ENCODE assay signal across 32 cellular contexts in genomic region chr3:81676706-81677456, GRCh38.
"Had no signal": no experiment of that assay in that cellular context is flagged by ENCODE, and none has a peak within 500 bp of the region (broad histone marks: within the 10 kb centered on the region; RNA-seq: fewer than 3 reads in every experiment).

No MANE protein-coding gene starts in this region.

- H3K9me3 Mint-ChIP-seq: activated CD4-positive, alpha-beta memory T cell treated with anti-CD3 and anti-CD28 coated beads for 36 hours; activated CD4-positive, alpha-beta T cell treated with anti-CD3 and anti-CD28 coated beads, Interleukin-2, amount 10 ng/mL, durations not matched to agents 24 days and 14 days; activated naive CD4-positive, alpha-beta T cell treated with anti-CD3 and anti-CD28 coated beads, Interleukin-2, amount 10 ng/mL, durations not matched to agents 7 days and 5 days; activated naive CD8-positive, alpha-beta T cell treated with anti-CD3 and anti-CD28 coated beads, Interleukin-2, amount 10 ng/mL, durations not matched to agents 7 days and 5 days; activated T-cell treated with anti-CD3 and anti-CD28 coated beads, Interleukin-2, amount 50 U/mL, for 24 hours; naive thymus-derived CD8-positive, alpha-beta T cell; stimulated activated memory B cell treated with anti-CD40 and anti-IgM and Interleukin-4, amounts not matched to agents 10 μg/mL and 1 μg/mL and 100 μg/mL, for 72 hours; stimulated activated naive CD8-positive, alpha-beta T cell treated with anti-CD3 and anti-CD28 coated beads, Interleukin-15, amount 100 ng/mL, for 72 hours; type B pancreatic cell had no signal

- FAIRE-seq: endothelial cell of umbilical vein, TTC549 had no signal

- H3K36me3 Mint-ChIP-seq: mesothelial cell of epicardium, type B pancreatic cell had no signal

- H3K9me3 ChIP-seq: ascending aorta, heart right ventricle, uterus had no signal

- H3K4me1 ChIP-seq: ascending aorta, heart right ventricle, uterus had no signal

- H3K27me3 ChIP-seq: ascending aorta, dorsolateral prefrontal cortex, heart right ventricle, uterus had no signal

- H3K4me3 Mint-ChIP-seq: activated CD4-positive, alpha-beta memory T cell treated with anti-CD3 and anti-CD28 coated beads for 36 hours; activated CD4-positive, alpha-beta T cell treated with anti-CD3 and anti-CD28 coated beads, Interleukin-2, amount 10 ng/mL, durations not matched to agents 24 days and 14 days; activated naive CD4-positive, alpha-beta T cell treated with anti-CD3 and anti-CD28 coated beads, Interleukin-2, amount 10 ng/mL, durations not matched to agents 7 days and 5 days; activated naive CD8-positive, alpha-beta T cell treated with anti-CD3 and anti-CD28 coated beads, Interleukin-2, amount 10 ng/mL, durations not matched to agents 7 days and 5 days; activated T-cell treated with anti-CD3 and anti-CD28 coated beads, Interleukin-2, amount 50 U/mL, for 24 hours; brain; mesothelial cell of epicardium; naive thymus-derived CD8-positive, alpha-beta T cell; stimulated activated memory B cell treated with anti-CD40 and anti-IgM and Interleukin-4, amounts not matched to agents 10 μg/mL and 1 μg/mL and 100 μg/mL, for 72 hours; stimulated activated naive CD8-positive, alpha-beta T cell treated with anti-CD3 and anti-CD28 coated beads, Interleukin-15, amount 100 ng/mL, for 72 hours; type B pancreatic cell had no signal

- H3K27ac Mint-ChIP-seq: activated CD4-positive, alpha-beta memory T cell treated with anti-CD3 and anti-CD28 coated beads for 36 hours; activated CD4-positive, alpha-beta T cell treated with anti-CD3 and anti-CD28 coated beads, Interleukin-2, amount 10 ng/mL, durations not matched to agents 24 days and 14 days; activated naive CD4-positive, alpha-beta T cell treated with anti-CD3 and anti-CD28 coated beads, Interleukin-2, amount 10 ng/mL, durations not matched to agents 7 days and 5 days; activated naive CD8-positive, alpha-beta T cell treated with anti-CD3 and anti-CD28 coated beads, Interleukin-2, amount 10 ng/mL, durations not matched to agents 7 days and 5 days; activated T-cell treated with anti-CD3 and anti-CD28 coated beads, Interleukin-2, amount 50 U/mL, for 24 hours; brain; mesothelial cell of epicardium; stimulated activated memory B cell treated with anti-CD40 and anti-IgM and Interleukin-4, amounts not matched to agents 10 μg/mL and 1 μg/mL and 100 μg/mL, for 72 hours; stimulated activated naive CD8-positive, alpha-beta T cell treated with anti-CD3 and anti-CD28 coated beads, Interleukin-15, amount 100 ng/mL, for 72 hours; type B pancreatic cell had no signal

- ATAC-seq: activated CD4-positive, CD25-positive, alpha-beta regulatory T cell treated with anti-CD3 and anti-CD28 coated beads, Interleukin-2, amount 50 U/mL, for 24 hours; esophagus mucosa; heart right ventricle; naive thymus-derived CD8-positive, alpha-beta T cell; sciatic nerve; stimulated activated memory B cell treated with anti-CD40 and anti-IgM and Interleukin-4, amounts not matched to agents 10 μg/mL and 1 μg/mL and 100 μg/mL, for 72 hours; stimulated activated naive CD8-positive, alpha-beta T cell treated with anti-CD3 and anti-CD28 coated beads, Interleukin-15, amount 100 ng/mL, for 72 hours had no signal

- DNase-seq: activated CD4-positive, alpha-beta memory T cell treated with anti-CD3 and anti-CD28 coated beads for 36 hours; activated CD4-positive, alpha-beta T cell treated with anti-CD3 and anti-CD28 coated beads, Interleukin-2, amount 10 ng/mL, durations not matched to agents 24 days and 14 days; activated CD8-positive, alpha-beta memory T cell treated with anti-CD3 and anti-CD28 coated beads, Interleukin-2, amount 50 U/mL, for 48 hours; activated gamma-delta T cell; activated naive CD4-positive, alpha-beta T cell treated with anti-CD3 and anti-CD28 coated beads, Interleukin-2, amount 10 ng/mL, durations not matched to agents 7 days and 5 days; activated naive CD8-positive, alpha-beta T cell treated with anti-CD3 and anti-CD28 coated beads, Interleukin-2, amount 10 ng/mL, durations not matched to agents 7 days and 5 days; activated T-cell treated with anti-CD3 and anti-CD28 coated beads, Interleukin-2, amount 50 U/mL, for 24 hours; dorsolateral prefrontal cortex; effector memory CD4-positive, alpha-beta T cell; foreskin melanocyte; heart right ventricle; naive thymus-derived CD8-positive, alpha-beta T cell; stimulated activated CD4-positive, alpha-beta T cell treated with anti-CD3 and anti-CD28 coated beads, Interleukin-1b, Interleukin-23, amount 100 ng/mL, for 48 hours; stimulated activated CD4-positive, alpha-beta T cell treated with anti-CD3 and anti-CD28 coated beads, Interleukin-4, amount 100 ng/mL, for 4 hours; stimulated activated CD8-positive, alpha-beta memory T cell treated with anti-CD3 and anti-CD28 coated beads, Interleukin-4, amount 100 ng/mL, for 48 hours; stimulated activated naive CD8-positive, alpha-beta T cell treated with anti-CD3 and anti-CD28 coated beads, Interleukin-15, amount 100 ng/mL, for 72 hours; substantia nigra; T-helper 9 cell; uterus; WERI-Rb-1 had no signal

- H3K4me3 ChIP-seq: ascending aorta, coronary artery, dorsolateral prefrontal cortex, heart right ventricle, skin epidermis, uterus had no signal

- H3K4me1 Mint-ChIP-seq: activated naive CD4-positive, alpha-beta T cell treated with anti-CD3 and anti-CD28 coated beads, Interleukin-2, amount 10 ng/mL, durations not matched to agents 7 days and 5 days; activated naive CD8-positive, alpha-beta T cell treated with anti-CD3 and anti-CD28 coated beads, Interleukin-2, amount 10 ng/mL, durations not matched to agents 7 days and 5 days; brain; mesothelial cell of epicardium; naive thymus-derived CD8-positive, alpha-beta T cell; stimulated activated memory B cell treated with anti-CD40 and anti-IgM and Interleukin-4, amounts not matched to agents 10 μg/mL and 1 μg/mL and 100 μg/mL, for 72 hours; stimulated activated naive CD8-positive, alpha-beta T cell treated with anti-CD3 and anti-CD28 coated beads, Interleukin-15, amount 100 ng/mL, for 72 hours had no signal

- H3K36me3 ChIP-seq: ascending aorta, uterus, WERI-Rb-1 had no signal

- H3K27ac ChIP-seq: ascending aorta, coronary artery, dorsolateral prefrontal cortex, heart right ventricle, skin epidermis, uterus, WERI-Rb-1 had no signal

- H3K27me3 Mint-ChIP-seq: activated CD4-positive, alpha-beta memory T cell treated with anti-CD3 and anti-CD28 coated beads for 36 hours; activated CD4-positive, alpha-beta T cell treated with anti-CD3 and anti-CD28 coated beads, Interleukin-2, amount 10 ng/mL, durations not matched to agents 24 days and 14 days; activated naive CD4-positive, alpha-beta T cell treated with anti-CD3 and anti-CD28 coated beads, Interleukin-2, amount 10 ng/mL, durations not matched to agents 7 days and 5 days; activated naive CD8-positive, alpha-beta T cell treated with anti-CD3 and anti-CD28 coated beads, Interleukin-2, amount 10 ng/mL, durations not matched to agents 7 days and 5 days; activated T-cell treated with anti-CD3 and anti-CD28 coated beads, Interleukin-2, amount 50 U/mL, for 24 hours; brain; naive thymus-derived CD8-positive, alpha-beta T cell; stimulated activated memory B cell treated with anti-CD40 and anti-IgM and Interleukin-4, amounts not matched to agents 10 μg/mL and 1 μg/mL and 100 μg/mL, for 72 hours; stimulated activated naive CD8-positive, alpha-beta T cell treated with anti-CD3 and anti-CD28 coated beads, Interleukin-15, amount 100 ng/mL, for 72 hours; type B pancreatic cell had no signal
